1 cellular context compared by ENCODE assay signal in the genomic region with DNA sequence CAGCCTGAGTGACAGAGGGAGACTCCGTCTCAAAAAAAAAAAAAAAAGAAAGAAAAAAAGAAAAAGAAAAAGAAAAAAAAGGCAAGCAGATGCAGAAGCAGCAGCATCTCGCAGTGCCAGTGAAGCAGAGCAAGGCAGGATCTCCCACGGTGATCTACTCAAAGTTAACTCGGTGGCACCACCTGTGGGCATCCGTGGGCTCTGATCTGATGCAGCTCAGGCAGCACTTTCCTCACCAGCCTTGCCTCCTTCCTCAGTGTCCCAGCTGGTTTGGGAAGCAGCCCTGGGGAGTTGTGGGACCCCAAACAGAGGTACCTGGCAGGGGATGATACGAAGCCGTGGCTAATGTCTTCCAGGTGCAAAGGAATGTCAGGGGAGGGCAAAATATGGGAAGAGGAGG.
A peak's percentile ranks its signal among the peaks of the same experiment; 100 is the strongest.
TF ChIP-seq lines count a peak whose summit lies in the region.

No MANE protein-coding gene starts in this region.

TF ChIP-seq in GM12878, 131 proteins besides CTCF, POLR2A, EP300 and RAD21:
- TF ChIP-seq TCF12 (IDR thresholded peaks at IDR 0.05; ENCODE audit: low read depth, low read length) (no peak), SMC3 (IDR thresholded peaks at IDR 0.05; ENCODE audit: borderline replicate concordance, low read length) (peak; percentile 28; the same call in 1 of the 2 replicates), MAX (IDR thresholded peaks at IDR 0.05; ENCODE audit: low read depth, low read length) (no peak), DPF2 (IDR thresholded peaks at IDR 0.05) (no peak)
